1 cellular context compared by ENCODE assay signal in the genomic region with DNA sequence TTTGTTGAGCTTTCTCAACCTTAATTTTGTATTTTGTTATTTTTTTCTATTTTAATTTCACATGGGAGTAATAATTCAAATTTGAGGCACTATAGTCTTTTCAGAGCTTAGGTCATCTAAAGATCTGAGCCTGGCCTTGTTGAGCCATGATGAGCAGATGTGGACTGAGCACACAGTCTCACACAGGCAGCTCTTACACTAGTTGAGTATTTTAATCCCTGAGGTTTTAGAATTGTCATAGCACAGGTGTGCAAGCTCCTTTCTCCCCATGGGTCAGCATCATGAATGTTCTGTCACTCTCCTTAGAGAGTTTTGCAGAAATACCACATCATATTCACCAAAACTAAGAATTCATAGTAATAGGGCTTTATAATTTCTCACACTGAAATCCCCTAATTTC.
TF ChIP-seq lines count a peak whose summit lies in the region.

No MANE protein-coding gene starts in this region.

TF ChIP-seq in GM23338, 12 proteins besides CTCF, POLR2A, EP300 and RAD21:
- TF ChIP-seq, protein P1, sequence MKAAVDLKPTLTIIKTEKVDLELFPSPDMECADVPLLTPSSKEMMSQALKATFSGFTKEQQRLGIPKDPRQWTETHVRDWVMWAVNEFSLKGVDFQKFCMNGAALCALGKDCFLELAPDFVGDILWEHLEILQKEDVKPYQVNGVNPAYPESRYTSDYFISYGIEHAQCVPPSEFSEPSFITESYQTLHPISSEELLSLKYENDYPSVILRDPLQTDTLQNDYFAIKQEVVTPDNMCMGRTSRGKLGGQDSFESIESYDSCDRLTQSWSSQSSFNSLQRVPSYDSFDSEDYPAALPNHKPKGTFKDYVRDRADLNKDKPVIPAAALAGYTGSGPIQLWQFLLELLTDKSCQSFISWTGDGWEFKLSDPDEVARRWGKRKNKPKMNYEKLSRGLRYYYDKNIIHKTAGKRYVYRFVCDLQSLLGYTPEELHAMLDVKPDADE (IDR thresholded peaks at IDR 0.05) = no peak
- TF ChIP-seq ZNF331 (CRISPR knock-in tag; IDR thresholded peaks at IDR 0.05; ENCODE audit: low read depth) (no peak), JUNB (IDR thresholded peaks at IDR 0.05; ENCODE audit: unreplicated experiment) (no peak), POLR2AphosphoS5 (IDR thresholded peaks at IDR 0.05; ENCODE audit: low read depth) (no peak), EZH2 (IDR thresholded peaks at IDR 0.05; ENCODE audit: low read depth, unreplicated experiment) (no peak), CREB1 (CRISPR knock-in tag; IDR thresholded peaks at IDR 0.05; ENCODE audit: low read depth) (no peak), EZH2phosphoT487 (IDR thresholded peaks at IDR 0.05; ENCODE audit: unreplicated experiment) (no peak), ZNF114 (CRISPR knock-in tag; IDR thresholded peaks at IDR 0.05) (no peak), STAT1 (IDR thresholded peaks at IDR 0.05; ENCODE audit: unreplicated experiment) (no peak), NANOG (IDR thresholded peaks at IDR 0.05; ENCODE audit: borderline replicate concordance) (no peak)
- TF ChIP-seq, protein P2, sequence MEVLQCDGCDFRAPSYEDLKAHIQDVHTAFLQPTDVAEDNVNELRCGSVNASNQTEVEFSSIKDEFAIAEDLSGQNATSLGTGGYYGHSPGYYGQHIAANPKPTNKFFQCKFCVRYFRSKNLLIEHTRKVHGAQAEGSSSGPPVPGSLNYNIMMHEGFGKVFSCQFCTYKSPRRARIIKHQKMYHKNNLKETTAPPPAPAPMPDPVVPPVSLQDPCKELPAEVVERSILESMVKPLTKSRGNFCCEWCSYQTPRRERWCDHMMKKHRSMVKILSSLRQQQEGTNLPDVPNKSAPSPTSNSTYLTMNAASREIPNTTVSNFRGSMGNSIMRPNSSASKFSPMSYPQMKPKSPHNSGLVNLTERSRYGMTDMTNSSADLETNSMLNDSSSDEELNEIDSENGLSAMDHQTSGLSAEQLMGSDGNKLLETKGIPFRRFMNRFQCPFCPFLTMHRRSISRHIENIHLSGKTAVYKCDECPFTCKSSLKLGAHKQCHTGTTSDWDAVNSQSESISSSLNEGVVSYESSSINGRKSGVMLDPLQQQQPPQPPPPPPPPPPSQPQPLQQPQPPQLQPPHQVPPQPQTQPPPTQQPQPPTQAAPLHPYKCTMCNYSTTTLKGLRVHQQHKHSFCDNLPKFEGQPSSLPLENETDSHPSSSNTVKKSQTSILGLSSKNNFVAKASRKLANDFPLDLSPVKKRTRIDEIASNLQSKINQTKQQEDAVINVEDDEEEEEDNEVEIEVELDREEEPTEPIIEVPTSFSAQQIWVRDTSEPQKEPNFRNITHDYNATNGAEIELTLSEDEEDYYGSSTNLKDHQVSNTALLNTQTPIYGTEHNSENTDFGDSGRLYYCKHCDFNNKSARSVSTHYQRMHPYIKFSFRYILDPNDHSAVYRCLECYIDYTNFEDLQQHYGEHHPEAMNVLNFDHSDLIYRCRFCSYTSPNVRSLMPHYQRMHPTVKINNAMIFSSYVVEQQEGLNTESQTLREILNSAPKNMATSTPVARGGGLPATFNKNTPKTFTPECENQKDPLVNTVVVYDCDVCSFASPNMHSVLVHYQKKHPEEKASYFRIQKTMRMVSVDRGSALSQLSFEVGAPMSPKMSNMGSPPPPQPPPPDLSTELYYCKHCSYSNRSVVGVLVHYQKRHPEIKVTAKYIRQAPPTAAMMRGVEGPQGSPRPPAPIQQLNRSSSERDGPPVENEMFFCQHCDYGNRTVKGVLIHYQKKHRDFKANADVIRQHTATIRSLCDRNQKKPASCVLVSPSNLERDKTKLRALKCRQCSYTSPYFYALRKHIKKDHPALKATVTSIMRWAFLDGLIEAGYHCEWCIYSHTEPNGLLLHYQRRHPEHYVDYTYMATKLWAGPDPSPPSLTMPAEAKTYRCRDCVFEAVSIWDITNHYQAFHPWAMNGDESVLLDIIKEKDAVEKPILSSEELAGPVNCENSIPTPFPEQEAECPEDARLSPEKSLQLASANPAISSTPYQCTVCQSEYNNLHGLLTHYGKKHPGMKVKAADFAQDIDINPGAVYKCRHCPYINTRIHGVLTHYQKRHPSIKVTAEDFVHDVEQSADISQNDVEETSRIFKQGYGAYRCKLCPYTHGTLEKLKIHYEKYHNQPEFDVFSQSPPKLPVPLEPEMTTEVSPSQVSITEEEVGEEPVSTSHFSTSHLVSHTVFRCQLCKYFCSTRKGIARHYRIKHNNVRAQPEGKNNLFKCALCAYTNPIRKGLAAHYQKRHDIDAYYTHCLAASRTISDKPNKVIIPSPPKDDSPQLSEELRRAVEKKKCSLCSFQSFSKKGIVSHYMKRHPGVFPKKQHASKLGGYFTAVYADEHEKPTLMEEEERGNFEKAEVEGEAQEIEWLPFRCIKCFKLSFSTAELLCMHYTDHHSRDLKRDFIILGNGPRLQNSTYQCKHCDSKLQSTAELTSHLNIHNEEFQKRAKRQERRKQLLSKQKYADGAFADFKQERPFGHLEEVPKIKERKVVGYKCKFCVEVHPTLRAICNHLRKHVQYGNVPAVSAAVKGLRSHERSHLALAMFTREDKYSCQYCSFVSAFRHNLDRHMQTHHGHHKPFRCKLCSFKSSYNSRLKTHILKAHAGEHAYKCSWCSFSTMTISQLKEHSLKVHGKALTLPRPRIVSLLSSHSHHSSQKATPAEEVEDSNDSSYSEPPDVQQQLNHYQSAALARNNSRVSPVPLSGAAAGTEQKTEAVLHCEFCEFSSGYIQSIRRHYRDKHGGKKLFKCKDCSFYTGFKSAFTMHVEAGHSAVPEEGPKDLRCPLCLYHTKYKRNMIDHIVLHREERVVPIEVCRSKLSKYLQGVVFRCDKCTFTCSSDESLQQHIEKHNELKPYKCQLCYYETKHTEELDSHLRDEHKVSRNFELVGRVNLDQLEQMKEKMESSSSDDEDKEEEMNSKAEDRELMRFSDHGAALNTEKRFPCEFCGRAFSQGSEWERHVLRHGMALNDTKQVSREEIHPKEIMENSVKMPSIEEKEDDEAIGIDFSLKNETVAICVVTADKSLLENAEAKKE (CRISPR knock-in tag; IDR thresholded peaks at IDR 0.05) = no peak
- TF ChIP-seq, protein P3, sequence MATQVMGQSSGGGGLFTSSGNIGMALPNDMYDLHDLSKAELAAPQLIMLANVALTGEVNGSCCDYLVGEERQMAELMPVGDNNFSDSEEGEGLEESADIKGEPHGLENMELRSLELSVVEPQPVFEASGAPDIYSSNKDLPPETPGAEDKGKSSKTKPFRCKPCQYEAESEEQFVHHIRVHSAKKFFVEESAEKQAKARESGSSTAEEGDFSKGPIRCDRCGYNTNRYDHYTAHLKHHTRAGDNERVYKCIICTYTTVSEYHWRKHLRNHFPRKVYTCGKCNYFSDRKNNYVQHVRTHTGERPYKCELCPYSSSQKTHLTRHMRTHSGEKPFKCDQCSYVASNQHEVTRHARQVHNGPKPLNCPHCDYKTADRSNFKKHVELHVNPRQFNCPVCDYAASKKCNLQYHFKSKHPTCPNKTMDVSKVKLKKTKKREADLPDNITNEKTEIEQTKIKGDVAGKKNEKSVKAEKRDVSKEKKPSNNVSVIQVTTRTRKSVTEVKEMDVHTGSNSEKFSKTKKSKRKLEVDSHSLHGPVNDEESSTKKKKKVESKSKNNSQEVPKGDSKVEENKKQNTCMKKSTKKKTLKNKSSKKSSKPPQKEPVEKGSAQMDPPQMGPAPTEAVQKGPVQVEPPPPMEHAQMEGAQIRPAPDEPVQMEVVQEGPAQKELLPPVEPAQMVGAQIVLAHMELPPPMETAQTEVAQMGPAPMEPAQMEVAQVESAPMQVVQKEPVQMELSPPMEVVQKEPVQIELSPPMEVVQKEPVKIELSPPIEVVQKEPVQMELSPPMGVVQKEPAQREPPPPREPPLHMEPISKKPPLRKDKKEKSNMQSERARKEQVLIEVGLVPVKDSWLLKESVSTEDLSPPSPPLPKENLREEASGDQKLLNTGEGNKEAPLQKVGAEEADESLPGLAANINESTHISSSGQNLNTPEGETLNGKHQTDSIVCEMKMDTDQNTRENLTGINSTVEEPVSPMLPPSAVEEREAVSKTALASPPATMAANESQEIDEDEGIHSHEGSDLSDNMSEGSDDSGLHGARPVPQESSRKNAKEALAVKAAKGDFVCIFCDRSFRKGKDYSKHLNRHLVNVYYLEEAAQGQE (IDR thresholded peaks at IDR 0.05; ENCODE audit: unreplicated experiment) = no peak
TF ChIP-seq in GM23338: peak in this region for 0.
